In genomic region chr12:46492471-46493351, GRCh38 we compare ENCODE assay signal across 11 cellular contexts.
DNase-seq lines count a peak whose midpoint lies in the region; ATAC-seq and TF ChIP-seq lines count a peak whose summit lies in the region.
"Had no signal": no experiment of that assay in that cellular context is flagged by ENCODE, and none has a peak within 500 bp of the region (broad histone marks: within the 10 kb centered on the region; RNA-seq: fewer than 3 reads in every experiment).

No MANE protein-coding gene starts in this region.

- TF ChIP-seq CTCF in left lung (IDR thresholded peaks at IDR 0.05) = no peak
- TF ChIP-seq CTCF in esophagus muscularis mucosa (IDR thresholded peaks at IDR 0.05) = no peak

- in situ Hi-C loops in T47D (cut with HindIII; ENCODE audit: low pct_unique_long_range_greater_than_20kb, low sequenced_read_pairs) (no loop called here), G401 (cut with HindIII; ENCODE audit: low sequenced_read_pairs) (no loop called here)

- H3K9me3 ChIP-seq in left lung (no peaks in the 10 kb centered on the region), esophagus muscularis mucosa (no peaks in the 10 kb centered on the region)
- H3K9me3 ChIP-seq: neutrophil had no signal

- WGBS in esophagus muscularis mucosa = 76% methylated on average over 10 of the region's 10 CpGs

- TF ChIP-seq EP300 in esophagus muscularis mucosa (IDR thresholded peaks at IDR 0.05) = no peak

- H3K36me3 ChIP-seq in left lung (no peaks in the 10 kb centered on the region), esophagus muscularis mucosa (no peaks in the 10 kb centered on the region)
- H3K36me3 ChIP-seq: neutrophil had no signal

- H3K27me3 ChIP-seq in left lung (no peaks in the 10 kb centered on the region), esophagus muscularis mucosa (no peaks in the 10 kb centered on the region)
- H3K27me3 ChIP-seq: neutrophil had no signal

- H3K27ac ChIP-seq in left lung = peak overlapping the region in 1 of 2 donors; percentile 60
- peak overlapping the region in 1 of 4 donors; percentile 15 for H3K27ac ChIP-seq in esophagus muscularis mucosa (replicated peaks in 1 of 4)
- H3K27ac ChIP-seq: neutrophil had no signal

- intact Hi-C loops in left lung (cut with DNase I) (no loop called here), esophagus muscularis mucosa (cut with DNase I) (no loop called here)

- no peak overlapping the region for H3K4me3 ChIP-seq in left lung
- H3K4me3 ChIP-seq in esophagus muscularis mucosa = no peak overlapping the region

- DNase-seq in A172 (ENCODE audit: low spot score) = peak; percentile 71
- peak; percentile 66 for DNase-seq in HT-29 (ENCODE audit: low spot score)
- peak; percentile 34 to 90 for DNase-seq in T47D (ENCODE audit: low read depth in 1 of 2, low spot score in 1 of 2)
- DNase-seq in left lung = no peak
- DNase-seq in hepatic stellate cell (ENCODE audit: low spot score) = no peak
- DNase-seq in G401 (ENCODE audit: low spot score) = no peak
- DNase-seq in esophagus muscularis mucosa (ENCODE audit: extremely low spot score) = no peak
- DNase-seq: caudate nucleus; CD8-positive, alpha-beta memory T cell had no signal

- ATAC-seq in left lung (peak; percentile 83), HG03342 (IDR thresholded peaks at IDR 0.05; ENCODE audit: unreplicated experiment) (no peak)

- H3K4me1 ChIP-seq in left lung = peaks cover 10 to 16% of the 10 kb centered on the region in 2 donors
- H3K4me1 ChIP-seq in esophagus muscularis mucosa = peaks cover 35 to 52% (median 44%) of the 10 kb centered on the region in 4 donors

- TF ChIP-seq POLR2A in esophagus muscularis mucosa (IDR thresholded peaks at IDR 0.05; ENCODE audit: low read depth) = no peak

Comparison
In these comparisons a context has a peak if more than half of its experiments do, and no peak if none do; other contexts are left out.
1. DNase-seq: peak in A172 (single experiment), HT-29 (single experiment) and T47D (2 of 2); none in left lung (0 of 2), hepatic stellate cell (single experiment), G401 (single experiment) and esophagus muscularis mucosa (single experiment).